In genomic region chrX:71909956-71910355, GRCh38 we compare ENCODE assay signal across 1 cellular context.
TF ChIP-seq lines count a peak whose summit lies in the region.

No MANE protein-coding gene starts in this region.

TF ChIP-seq in WTC11, 78 proteins besides CTCF, POLR2A, EP300 and RAD21 (continued from another document):
- TF ChIP-seq AFF4 (CRISPR knock-in tag; IDR thresholded peaks at IDR 0.05; ENCODE audit: borderline replicate concordance) (no peak), TP53 (CRISPR knock-in tag; IDR thresholded peaks at IDR 0.05) (no peak), ZNF121 (CRISPR knock-in tag; IDR thresholded peaks at IDR 0.05) (no peak)
